In the genomic region with DNA sequence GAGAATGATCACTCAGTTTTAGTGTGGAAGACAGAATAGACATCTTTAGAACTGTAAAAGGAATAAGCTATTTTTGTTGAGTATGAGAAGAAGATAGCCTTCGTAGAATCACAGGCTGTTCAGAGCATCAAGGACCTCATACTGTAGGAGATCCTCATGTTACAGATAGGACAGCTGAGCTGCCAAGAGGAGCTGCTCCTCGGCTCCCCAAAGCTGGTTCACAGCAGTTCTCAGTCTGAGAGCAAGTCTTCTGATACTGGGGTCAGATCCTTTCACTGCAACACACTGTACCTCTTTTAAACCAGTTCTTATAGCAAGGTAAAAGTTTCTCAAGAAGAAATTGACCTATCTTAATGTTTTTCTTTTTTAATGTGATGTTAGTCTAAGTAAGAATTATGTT, we compare ENCODE assay signal across 24 cellular contexts. TPM values are rescaled to one million over a fixed set of nuclear protein-coding genes. Genes with fewer than 3 reads are reported as not detected.
DNase-seq lines count a peak whose midpoint lies in the region; ATAC-seq and TF ChIP-seq lines count a peak whose summit lies in the region.
"Had no signal": no experiment of that assay in that cellular context is flagged by ENCODE, and none has a peak within 500 bp of the region (broad histone marks: within the 10 kb centered on the region; RNA-seq: fewer than 3 reads in every experiment).

No MANE protein-coding gene starts in this region.

- TF ChIP-seq POLR2A in GM18505 (IDR thresholded peaks at IDR 0.05; ENCODE audit: borderline replicate concordance, extremely low read depth, insufficient read depth, insufficient read length), result no peak

- H3K9me3 ChIP-seq in upper lobe of right lung, result no peaks in the 10 kb centered on the region
- H3K9me3 ChIP-seq: lower lobe of right lung, ovary, right atrium auricular region had no signal

- H3K27ac ChIP-seq in upper lobe of right lung, result no peak overlapping the region
- H3K27ac ChIP-seq: foreskin keratinocyte, GM23248, lower lobe of right lung, ovary, right atrium auricular region had no signal

- peaks cover 37% of the 10 kb centered on the region for H3K4me1 ChIP-seq in upper lobe of right lung

- H3K4me1 Mint-ChIP-seq in memory B cell, result peaks cover 73% of the 10 kb centered on the region

- no peaks in the 10 kb centered on the region for H3K27me3 ChIP-seq in upper lobe of right lung
- H3K27me3 ChIP-seq: foreskin keratinocyte, ovary, right atrium auricular region had no signal

- H3K4me3 ChIP-seq in upper lobe of right lung, result no peak overlapping the region
- H3K4me3 ChIP-seq: GM23248, lower lobe of right lung, ovary, right atrium auricular region had no signal

- no peak overlapping the region for H3K4me3 Mint-ChIP-seq in memory B cell
- H3K4me3 Mint-ChIP-seq: brain, type B pancreatic cell had no signal

- no peak for DNase-seq in left ventricle myocardium superior
- no peak for DNase-seq in left cardiac atrium
- no peak for DNase-seq in memory B cell (ENCODE audit: low spot score in 2 of 2)
- peak; percentile 39 for DNase-seq in superior temporal gyrus (ENCODE audit: extremely low spot score)
- no peak for DNase-seq in upper lobe of right lung
- no peak for DNase-seq in SIG-M5 (lab: John Stamatoyannopoulos, UW)
- DNase-seq: activated CD4-positive, alpha-beta T cell treated with anti-CD3 and anti-CD28 coated beads, Interleukin-2, amount 50 U/mL, for 1 hour; C1 segment of cervical spinal cord; effector CD8-positive, alpha-beta T cell; EL; hippocampal formation; lower lobe of right lung; NCI-H1417; NCI-H2081 treated with DMSO at 0.1 percent for 48 hours; NCI-H446 treated with DMSO at 0.1 percent for 48 hours; ovary; stimulated activated CD4-positive, alpha-beta T cell treated with anti-CD3 and anti-CD28 coated beads, Interleukin-12 subunit alpha, Interleukin-12 subunit beta, amount 100 ng/mL, for 4 hours had no signal

- H3K27ac Mint-ChIP-seq in memory B cell, result peak overlapping the region; percentile 37
- H3K27ac Mint-ChIP-seq: type B pancreatic cell had no signal

- H3K27me3 Mint-ChIP-seq in memory B cell, result no peaks in the 10 kb centered on the region
- H3K27me3 Mint-ChIP-seq: brain, type B pancreatic cell had no signal

- H3K9me3 Mint-ChIP-seq in memory B cell, result no peaks in the 10 kb centered on the region
- H3K9me3 Mint-ChIP-seq: brain had no signal

- TF ChIP-seq CTCF in upper lobe of right lung (IDR thresholded peaks at IDR 0.05), result no peak

- intact Hi-C loops in left ventricle myocardium superior (cut with micrococcal nuclease) (no loop called here), left cardiac atrium (cut with DNase I) (no loop called here), upper lobe of right lung (cut with DNase I) (no loop called here)

- H3K36me3 Mint-ChIP-seq in memory B cell, result peaks cover 9% of the 10 kb centered on the region

- H3K36me3 ChIP-seq in upper lobe of right lung, result no peaks in the 10 kb centered on the region
- H3K36me3 ChIP-seq: lower lobe of right lung, ovary, right atrium auricular region had no signal

- ATAC-seq in left ventricle myocardium superior (peak; percentile 42), left cardiac atrium (no peak), HG03432 (IDR thresholded peaks at IDR 0.05; ENCODE audit: unreplicated experiment) (peak; percentile 34), memory B cell (ENCODE audit: low read depth) (no peak), upper lobe of right lung (no peak), GM18505 (IDR thresholded peaks at IDR 0.05; ENCODE audit: unreplicated experiment) (no peak)

RNA-seq across cellular contexts. Expression of a gene that starts 17.1 kb away (rescaled TPM):
- total RNA-seq in left ventricle myocardium superior (94.4 TPM), left cardiac atrium (10 to 100 TPM; 59.3 to 76.5 TPM), upper lobe of right lung (85.4 TPM)

Comparison
In these comparisons a context has a peak if more than half of its experiments do, and no peak if none do; other contexts are left out.
1. ATAC-seq: peak in left ventricle myocardium superior (single experiment) and HG03432 (single experiment); none in left cardiac atrium (0 of 2), memory B cell (single experiment), upper lobe of right lung (single experiment) and GM18505 (single experiment).